In the genomic region with DNA sequence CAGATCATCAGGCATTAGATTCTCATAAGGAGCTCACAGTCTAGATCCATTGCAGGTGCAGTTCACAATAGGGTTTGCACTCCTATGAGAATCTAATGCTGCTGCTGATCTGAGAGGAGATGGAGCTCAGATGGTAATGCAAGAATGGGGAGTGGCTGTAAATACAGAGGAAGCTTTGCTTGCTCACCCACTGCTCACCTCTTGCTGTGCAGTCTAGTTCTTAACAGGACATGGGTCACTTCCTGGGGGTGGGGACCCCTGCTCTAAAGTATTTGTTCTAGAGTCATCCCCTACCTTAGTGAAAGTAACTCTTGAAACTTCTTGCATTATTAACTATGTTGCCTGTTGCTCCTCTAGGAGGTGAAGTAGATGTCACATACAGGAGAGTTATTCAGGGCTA, we compare ENCODE assay signal across 7 cellular contexts.
"Had no signal": no experiment of that assay in that cellular context is flagged by ENCODE, and none has a peak within 500 bp of the region (broad histone marks: within the 10 kb centered on the region; RNA-seq: fewer than 3 reads in every experiment).

No MANE protein-coding gene starts in this region.

- H3K4me1 ChIP-seq: HAP-1 had no signal

- H3K4me3 ChIP-seq: GM23338, HAP-1, K562 had no signal

- DNase-seq: HFFc6, IMR-90 had no signal

- H3K9me3 ChIP-seq: HAP-1 had no signal

- H3K36me3 ChIP-seq: HAP-1 had no signal

- H3K27ac ChIP-seq: HL-60 had no signal

- ATAC-seq: GM23338, HCT116, K562 had no signal
